25 cellular contexts compared by ENCODE assay signal in genomic region chr3:19190136-19190535, GRCh38. TPM values are rescaled to one million over a fixed set of nuclear protein-coding genes. Genes with fewer than 3 reads are reported as not detected.
"Had no signal": no experiment of that assay in that cellular context is flagged by ENCODE, and none has a peak within 500 bp of the region (broad histone marks: within the 10 kb centered on the region; RNA-seq: fewer than 3 reads in every experiment).

No MANE protein-coding gene starts in this region.

- H3K4me1 Mint-ChIP-seq: activated naive CD4-positive, alpha-beta T cell treated with anti-CD3 and anti-CD28 coated beads, Interleukin-2, amount 50 U/mL, for 24 hours; central memory CD8-positive, alpha-beta T cell; WTC11 had no signal

- H3K4me2 ChIP-seq: KMS-11 had no signal

- H3K9ac ChIP-seq: KMS-11 had no signal

- H3K27ac Mint-ChIP-seq: activated CD8-positive, alpha-beta T cell treated with anti-CD3 and anti-CD28 coated beads, Interleukin-2, amount 10 ng/mL, durations not matched to agents 7 days and 5 days; activated naive CD4-positive, alpha-beta T cell treated with anti-CD3 and anti-CD28 coated beads, Interleukin-2, amount 50 U/mL, for 24 hours; activated T-cell treated with anti-CD3 and anti-CD28 coated beads, Interleukin-2, amount 50 U/mL, for 24 hours; activated T-helper 1 cell treated with anti-CD3 and anti-CD28 coated beads, Interleukin-12 subunit alpha, Interleukin-12 subunit beta, Interleukin-2, Interleukin-4 antibody, amounts not matched to agents 30 ng/mL and 10 ng/mL and 1 ng/mL, durations not matched to agents 14 hours and 24 hours and 36 hours; WTC11 had no signal

- ATAC-seq: activated CD8-positive, alpha-beta T cell treated with anti-CD3 and anti-CD28 coated beads, Interleukin-2, amount 10 ng/mL, durations not matched to agents 7 days and 5 days; WTC11 had no signal

- H3K9me3 Mint-ChIP-seq: activated naive CD4-positive, alpha-beta T cell treated with anti-CD3 and anti-CD28 coated beads, Interleukin-2, amount 50 U/mL, for 24 hours; activated T-cell treated with anti-CD3 and anti-CD28 coated beads, Interleukin-2, amount 50 U/mL, for 24 hours; activated T-helper 1 cell treated with anti-CD3 and anti-CD28 coated beads, Interleukin-12 subunit alpha, Interleukin-12 subunit beta, Interleukin-2, Interleukin-4 antibody, amounts not matched to agents 30 ng/mL and 10 ng/mL and 1 ng/mL, durations not matched to agents 14 hours and 24 hours and 36 hours; central memory CD8-positive, alpha-beta T cell; WTC11 had no signal

- H3K27ac ChIP-seq: KMS-11, SK-N-MC had no signal

- H3K4me3 Mint-ChIP-seq: activated CD8-positive, alpha-beta memory T cell treated with anti-CD3 and anti-CD28 coated beads, Interleukin-2, amount 10 ng/mL, durations not matched to agents 7 days and 5 days; activated CD8-positive, alpha-beta T cell treated with anti-CD3 and anti-CD28 coated beads, Interleukin-2, amount 10 ng/mL, durations not matched to agents 7 days and 5 days; activated naive CD4-positive, alpha-beta T cell treated with anti-CD3 and anti-CD28 coated beads, Interleukin-2, amount 50 U/mL, for 24 hours; activated T-cell treated with anti-CD3 and anti-CD28 coated beads, Interleukin-2, amount 50 U/mL, for 24 hours; activated T-helper 1 cell treated with anti-CD3 and anti-CD28 coated beads, Interleukin-12 subunit alpha, Interleukin-12 subunit beta, Interleukin-2, Interleukin-4 antibody, amounts not matched to agents 30 ng/mL and 10 ng/mL and 1 ng/mL, durations not matched to agents 14 hours and 24 hours and 36 hours; central memory CD8-positive, alpha-beta T cell; WTC11 had no signal

- H3K36me3 Mint-ChIP-seq: activated CD8-positive, alpha-beta memory T cell treated with anti-CD3 and anti-CD28 coated beads, Interleukin-2, amount 10 ng/mL, durations not matched to agents 7 days and 5 days; activated naive CD4-positive, alpha-beta T cell treated with anti-CD3 and anti-CD28 coated beads, Interleukin-2, amount 50 U/mL, for 24 hours; WTC11 had no signal

- H3K4me3 ChIP-seq: SK-N-MC had no signal

- DNase-seq: activated CD4-positive, alpha-beta T cell treated with anti-CD3 and anti-CD28 coated beads for 48 hours; activated CD4-positive, alpha-beta T cell treated with anti-CD3 and anti-CD28 coated beads, Interleukin-2, amount 50 U/mL, for 4 hours; activated CD4-positive, CD25-positive, alpha-beta regulatory T cell treated with anti-CD3 and anti-CD28 coated beads, Interleukin-2, amount 50 U/mL, for 72 hours; activated CD8-positive, alpha-beta memory T cell treated with anti-CD3 and anti-CD28 coated beads, Interleukin-2, amount 10 ng/mL, durations not matched to agents 7 days and 5 days; activated CD8-positive, alpha-beta T cell treated with anti-CD3 and anti-CD28 coated beads, Interleukin-2, amount 10 ng/mL, durations not matched to agents 7 days and 5 days; activated effector memory CD4-positive, alpha-beta T cell treated with Interleukin-2 at 50 U/mL for 16 hours; activated naive CD4-positive, alpha-beta T cell; activated T-cell treated with anti-CD3 and anti-CD28 coated beads, Interleukin-2, amount 50 U/mL, for 24 hours; aorta; MM.1S; NCI-H1105; NCI-H1436; NCI-H187; NCI-H2081; NCI-H2171; NCI-H2227 treated with DMSO at 0.1 percent for 48 hours; NCI-H510A had no signal

- H3K27me3 Mint-ChIP-seq: central memory CD8-positive, alpha-beta T cell had no signal

RNA-seq across cellular contexts. Expression of gene KCNH8, which starts 41.8 kb away (rescaled TPM):
- total RNA-seq: activated CD8-positive, alpha-beta T cell treated with anti-CD3 and anti-CD28 coated beads, Interleukin-2, amount 10 ng/mL, durations not matched to agents 7 days and 5 days; activated T-helper 1 cell treated with anti-CD3 and anti-CD28 coated beads, Interleukin-12 subunit alpha, Interleukin-12 subunit beta, Interleukin-2, Interleukin-4 antibody, amounts not matched to agents 30 ng/mL and 10 ng/mL and 1 ng/mL, durations not matched to agents 14 hours and 24 hours and 36 hours; RPMI7951; T-helper 2 cell treated with Interferon-gamma antibody and Interleukin-4, amounts not matched to agents 100 ng/mL and 5 ng/mL, for 36 hours had no signal
